16 cellular contexts compared by ENCODE assay signal in genomic region chr7:17689361-17689760, GRCh38.
"Had no signal": no experiment of that assay in that cellular context is flagged by ENCODE, and none has a peak within 500 bp of the region (broad histone marks: within the 10 kb centered on the region; RNA-seq: fewer than 3 reads in every experiment).

No MANE protein-coding gene starts in this region.

- H3K4me1 ChIP-seq: ascending aorta, colonic mucosa, esophagus muscularis mucosa, thyroid gland had no signal

- H3K27ac ChIP-seq: ascending aorta, colonic mucosa, esophagus muscularis mucosa, neutrophil, thyroid gland had no signal

- DNase-seq: activated CD4-positive, alpha-beta T cell treated with anti-CD3 and anti-CD28 coated beads for 1 hour; activated CD4-positive, alpha-beta T cell treated with anti-CD3 and anti-CD28 coated beads, Interleukin-2, amount 50 U/mL, for 4 hours; activated naive CD4-positive, alpha-beta T cell treated with anti-CD3 and anti-CD28 coated beads for 36 hours; activated naive CD8-positive, alpha-beta T cell treated with anti-CD3 and anti-CD28 coated beads, Interleukin-2, amount 50 U/mL, for 24 hours; colonic mucosa; glutamatergic neuron; hypothalamus; left ventricle myocardium superior; mesendoderm; natural killer cell; stimulated activated CD4-positive, alpha-beta T cell treated with anti-CD3 and anti-CD28 coated beads, Interleukin-4, amount 100 ng/mL, for 1 hour; thyroid gland had no signal

- H3K9me3 ChIP-seq: ascending aorta, colonic mucosa, esophagus muscularis mucosa, neutrophil, thyroid gland had no signal

- ATAC-seq: activated T-helper 17 cell treated with anti-CD3 and anti-CD28 coated beads, Interleukin-2, amount 50 U/mL, for 72 hours had no signal

- H3K27me3 ChIP-seq: ascending aorta, colonic mucosa, esophagus muscularis mucosa, neutrophil, thyroid gland had no signal

- H3K36me3 ChIP-seq: ascending aorta, colonic mucosa, esophagus muscularis mucosa, neutrophil, thyroid gland had no signal

- H3K4me3 ChIP-seq: ascending aorta, colonic mucosa, esophagus muscularis mucosa, thyroid gland had no signal
